ENCODE assay signal across 22 cellular contexts in the genomic region with DNA sequence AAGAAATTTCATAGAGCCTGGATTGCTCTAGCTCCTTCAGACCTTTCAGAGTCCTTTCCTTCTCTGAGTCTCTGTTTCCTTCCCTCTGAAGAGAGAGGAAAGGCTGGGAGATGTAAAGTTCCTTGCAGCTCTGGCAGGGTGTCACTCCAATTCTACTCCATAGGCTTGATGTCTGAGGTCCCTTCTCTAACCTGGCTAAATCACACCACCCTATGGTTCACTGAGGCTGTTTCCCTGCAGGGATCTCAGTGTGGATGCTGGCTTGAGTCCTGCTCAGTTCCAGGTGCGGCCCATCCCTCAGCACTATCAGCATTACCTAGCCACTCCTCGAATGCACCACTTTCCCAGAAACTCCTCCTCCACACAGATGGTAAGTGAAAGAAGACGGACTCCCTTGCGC.
"Had no signal": no experiment of that assay in that cellular context is flagged by ENCODE, and none has a peak within 500 bp of the region (broad histone marks: within the 10 kb centered on the region; RNA-seq: fewer than 3 reads in every experiment).

No MANE protein-coding gene starts in this region.

- DNase-seq: dorsolateral prefrontal cortex; effector CD4-positive, alpha-beta T cell; hypothalamus; occipital lobe; ovary; stimulated activated CD4-positive, alpha-beta T cell treated with anti-CD3 and anti-CD28 coated beads, Interleukin-12 subunit alpha, Interleukin-12 subunit beta, amount 100 ng/mL, for 4 hours; stimulated activated CD4-positive, alpha-beta T cell treated with anti-CD3 and anti-CD28 coated beads, Interleukin-1b, Interleukin-23, amount 100 ng/mL, for 48 hours; stimulated activated CD4-positive, alpha-beta T cell treated with anti-CD3 and anti-CD28 coated beads, Interleukin-4, amount 100 ng/mL, for 1 hour; stimulated activated CD8-positive, alpha-beta memory T cell treated with anti-CD3 and anti-CD28 coated beads, Interleukin-4, amount 100 ng/mL, for 48 hours; stimulated activated naive CD4-positive, alpha-beta T cell; stimulated activated naive CD8-positive, alpha-beta T cell treated with anti-CD3 and anti-CD28 coated beads, Interleukin-15, amount 100 ng/mL, for 72 hours; transverse colon had no signal

- H3K4me1 Mint-ChIP-seq: memory B cell; nephron; stimulated activated naive CD8-positive, alpha-beta T cell treated with anti-CD3 and anti-CD28 coated beads, Interleukin-15, amount 100 ng/mL, for 72 hours had no signal

- H3K27ac Mint-ChIP-seq: memory B cell, nephron had no signal

- H3K4me3 Mint-ChIP-seq: memory B cell; nephron; stimulated activated naive CD8-positive, alpha-beta T cell treated with anti-CD3 and anti-CD28 coated beads, Interleukin-15, amount 100 ng/mL, for 72 hours had no signal

- H3K36me3 Mint-ChIP-seq: memory B cell had no signal

- H3K27me3 ChIP-seq: dorsolateral prefrontal cortex, ovary, suprapubic skin, transverse colon, vagina had no signal

- H3K4me1 ChIP-seq: suprapubic skin, transverse colon, vagina had no signal

- H3K4me2 ChIP-seq: smooth muscle cell had no signal

- H3K4me3 ChIP-seq: dorsolateral prefrontal cortex, lung, ovary, smooth muscle cell, suprapubic skin, transverse colon, vagina had no signal

- ATAC-seq: sciatic nerve; stimulated activated naive CD8-positive, alpha-beta T cell treated with anti-CD3 and anti-CD28 coated beads, Interleukin-15, amount 100 ng/mL, for 72 hours had no signal

- FAIRE-seq: colon, frontal cortex, keratinocyte had no signal

- H3K27ac ChIP-seq: dorsolateral prefrontal cortex, ovary, suprapubic skin, transverse colon, vagina had no signal

- H3K36me3 ChIP-seq: ovary, suprapubic skin, transverse colon had no signal

- H3K9me3 ChIP-seq: ovary, vagina had no signal
